ENCODE assay signal across 9 cellular contexts in the genomic region with DNA sequence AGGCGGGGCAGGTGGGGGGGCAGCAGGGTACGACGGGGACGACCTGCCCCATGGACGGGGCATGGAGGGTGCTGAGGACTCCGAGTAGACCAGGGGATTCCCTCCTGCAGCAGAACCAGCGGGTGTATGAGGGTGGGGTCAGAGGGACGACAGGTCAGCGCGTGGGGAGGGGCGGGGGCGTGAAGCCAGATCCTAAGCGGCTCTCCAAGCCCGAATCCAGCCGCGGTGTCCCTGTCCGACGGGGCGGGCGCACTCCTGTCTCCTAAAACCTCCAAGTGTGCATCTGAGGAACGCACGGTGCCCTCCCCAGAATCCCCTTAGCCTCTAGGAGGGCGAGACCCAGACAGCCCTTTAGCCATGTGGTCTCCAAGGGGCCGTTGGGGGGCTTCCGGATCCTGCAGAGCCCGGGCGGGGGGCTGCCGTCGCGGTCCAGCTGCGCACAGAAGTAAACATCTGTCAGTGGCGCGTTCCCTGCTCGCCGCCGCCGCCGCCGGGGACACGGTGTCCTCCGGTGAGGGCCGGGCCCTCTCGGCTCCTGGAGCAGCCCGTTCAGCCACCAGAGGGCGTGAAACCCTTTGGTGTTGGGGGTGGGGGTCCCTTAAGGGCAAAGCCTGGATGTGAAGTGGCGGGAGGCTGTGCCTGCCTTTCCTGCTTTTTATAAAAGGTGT. TPM values are rescaled to one million over a fixed set of nuclear protein-coding genes. Genes with fewer than 3 reads are reported as not detected.
A peak's percentile ranks its signal among the peaks of the same experiment; 100 is the strongest.
DNase-seq lines count a peak whose midpoint lies in the region; ATAC-seq and TF ChIP-seq lines count a peak whose summit lies in the region.
"Had no signal": no experiment of that assay in that cellular context is flagged by ENCODE, and none has a peak within 500 bp of the region (broad histone marks: within the 10 kb centered on the region; RNA-seq: fewer than 3 reads in every experiment).

No MANE protein-coding gene starts in this region.

- H3K79me2 ChIP-seq in mesendoderm (ENCODE audit: control insufficient read depth, insufficient read depth, low read length) = no peaks in the 10 kb centered on the region

- H3K27ac ChIP-seq in ectodermal cell (ENCODE audit: insufficient read depth, low read depth, low read length, poor library complexity, severe bottlenecking) (no peak overlapping the region), mesendoderm (ENCODE audit: low read depth, low read length) (no peak overlapping the region), thyroid gland (peak overlapping the region in 1 of 3 donors; percentile 58)

- H3K4me1 ChIP-seq in ectodermal cell (ENCODE audit: control insufficient read depth, insufficient read depth, low read length) (peaks cover 8% of the 10 kb centered on the region), mesendoderm (ENCODE audit: control insufficient read depth, low read depth, low read length) (peaks cover 2% of the 10 kb centered on the region), thyroid gland (peaks cover 9 to 25% of the 10 kb centered on the region in 2 donors)

- H3K4me2 ChIP-seq in mesendoderm (ENCODE audit: low read length) = peak overlapping the region; percentile 52

- WGBS in ectodermal cell, 2 experiments = 1 to 2% methylated on average over 46 of the region's 46 CpGs
- WGBS in mesendoderm (ENCODE audit: extremely low coverage, insufficient coverage, low lambda C conversion rate) = no CpG with 5 or more reads among the region's 46 CpGs
- WGBS in thyroid gland, 2 donors = 1 to 7% methylated on average over 13 to 32 of the region's 46 CpGs

- peak; percentile 64 for ATAC-seq in Right ventricle myocardium inferior
- ATAC-seq in omental fat pad (ENCODE audit: low FRiP score) = no peak

- no peak overlapping the region for H4K5ac ChIP-seq in mesendoderm (ENCODE audit: low read length)

- no peak overlapping the region for H3K18ac ChIP-seq in mesendoderm (ENCODE audit: low read length)

- no peak overlapping the region for H2AK5ac ChIP-seq in mesendoderm (ENCODE audit: low read length)

- no peaks in the 10 kb centered on the region for H3K79me1 ChIP-seq in mesendoderm (ENCODE audit: low read length)

- H3K4me3 ChIP-seq in ectodermal cell (ENCODE audit: insufficient read depth, low read depth, low read length) (peak overlapping the region; percentile 40), mesendoderm (ENCODE audit: low read length) (no peak overlapping the region), thyroid gland (replicated peaks in 1 of 3) (peak overlapping the region in 1 of 3 donors; percentile 35)

- H2BK120ac ChIP-seq in mesendoderm (ENCODE audit: low read depth, low read length) = no peak overlapping the region

- H2BK15ac ChIP-seq in mesendoderm (replicated peaks; ENCODE audit: low read depth) = no peak overlapping the region

- no peak for DNase-seq in Right ventricle myocardium inferior (ENCODE audit: missing footprints)
- DNase-seq in cardiac septum (ENCODE audit: low spot score) = no peak
- DNase-seq in NCI-H2171 (lab: John Stamatoyannopoulos, UW) = peak; percentile 75
- DNase-seq in activated CD4-positive, alpha-beta T cell treated with anti-CD3 and anti-CD28 coated beads for 24 hours (ENCODE audit: low read depth in 2 of 2) = peak; percentile 42 to 54
- peak; percentile 87 for DNase-seq in mesendoderm
- DNase-seq in thyroid gland = peak; percentile 79 to 82
- no peak for DNase-seq in omental fat pad (ENCODE audit: low spot score)

- no peak overlapping the region for H3K4ac ChIP-seq in mesendoderm (ENCODE audit: low read depth, low read length)

- TF ChIP-seq CTCF in thyroid gland (IDR thresholded peaks at IDR 0.05) = peak; percentile 25 to 77 (median 64)
- no peak for TF ChIP-seq CTCF in omental fat pad (IDR thresholded peaks at IDR 0.05)

- H4K8ac ChIP-seq in mesendoderm (ENCODE audit: low read depth, low read length) = no peak overlapping the region

- peak overlapping the region; percentile 56 for H3K56ac ChIP-seq in mesendoderm (ENCODE audit: low read length)

- H2BK5ac ChIP-seq in mesendoderm (ENCODE audit: low read length) = no peak overlapping the region

- H3K9me3 ChIP-seq in ectodermal cell (ENCODE audit: control insufficient read depth, low read length) (no peaks in the 10 kb centered on the region), thyroid gland (no peaks in the 10 kb centered on the region)

- H3K9ac ChIP-seq in mesendoderm (ENCODE audit: low read length) = peak overlapping the region; percentile 48

- intact Hi-C loops in Right ventricle myocardium inferior (cut with DNase I) = loop anchor here (1.0 to 2.0 kb wide), 2 partner anchors 21 to 217 kb away; no protein-coding TSS in a partner anchor
- intact Hi-C loops in cardiac septum (cut with DNase I) = loop anchor here (1.0 to 2.0 kb wide), 2 partner anchors 19 to 87 kb away; no protein-coding TSS in a partner anchor
- intact Hi-C loops in thyroid gland (cut with DNase I) = loop anchor here (2.0 to 10.0 kb wide), 3 partner anchors 87 to 217 kb away; no protein-coding TSS in a partner anchor

- H3K27me3 ChIP-seq in ectodermal cell (ENCODE audit: control insufficient read depth, insufficient read depth, low read length, poor library complexity, severe bottlenecking) (peaks cover 25% of the 10 kb centered on the region), mesendoderm (ENCODE audit: insufficient read depth, low read length, poor library complexity) (no peaks in the 10 kb centered on the region), thyroid gland (peaks cover 3% of the 10 kb centered on the region)

- H3K36me3 ChIP-seq in ectodermal cell (ENCODE audit: control insufficient read depth, insufficient read depth, low read length) = no peaks in the 10 kb centered on the region
- H3K36me3 ChIP-seq in mesendoderm (ENCODE audit: control insufficient read depth, insufficient read depth, low read length) = no peaks in the 10 kb centered on the region
- no peaks in the 10 kb centered on the region for H3K36me3 ChIP-seq in thyroid gland

- no peak for TF ChIP-seq POLR2A in thyroid gland (IDR thresholded peaks at IDR 0.05)

- no peak overlapping the region for H3K23ac ChIP-seq in mesendoderm (ENCODE audit: low read length)

RNA-seq across cellular contexts. Expression of a gene that starts 0.7 kb away (rescaled TPM):
- total RNA-seq in Right ventricle myocardium inferior (27.5 TPM), cardiac septum (23.6 TPM), thyroid gland (1 to 10 TPM in 3 of 4 donors, under 1 TPM in 1; 0.71 to 8.1 (median 1.3) TPM), omental fat pad (not detected)
- polyA plus RNA-seq in ectodermal cell (2013, experiment 1 of 4) = 9.2 TPM
- polyA plus RNA-seq in ectodermal cell (2013, experiment 2 of 4) = 10.3 TPM
- polyA plus RNA-seq in ectodermal cell (2013, experiment 3 of 4) = 9.6 TPM
- polyA plus RNA-seq in ectodermal cell (2013, experiment 4 of 4) = 11.0 TPM
- 4.4 TPM for polyA plus RNA-seq in mesendoderm (2013, experiment 1 of 2)
- polyA plus RNA-seq in mesendoderm (2013, experiment 2 of 2) = 3.9 TPM
- total RNA-seq: glomerular endothelial cell had no signal

RNA-seq across cellular contexts. Expression of a gene that starts 14.6 kb away (rescaled TPM):
- total RNA-seq in Right ventricle myocardium inferior = 11.8 TPM
- total RNA-seq in cardiac septum = 21.6 TPM
- 26.6 TPM for polyA plus RNA-seq in ectodermal cell (2013, experiment 1 of 4)
- polyA plus RNA-seq in ectodermal cell (2013, experiment 2 of 4) = 25.0 TPM
- polyA plus RNA-seq in ectodermal cell (2013, experiment 3 of 4) = 31.2 TPM
- polyA plus RNA-seq in ectodermal cell (2013, experiment 4 of 4) = 20.7 TPM
- polyA plus RNA-seq in mesendoderm (2013, experiment 1 of 2) = 36.7 TPM
- 35.7 TPM for polyA plus RNA-seq in mesendoderm (2013, experiment 2 of 2)
- 10 to 100 TPM; 34.0 to 53.3 (median 44.9) TPM for total RNA-seq in thyroid gland
- total RNA-seq in omental fat pad = 100 to 1,000 TPM in 1 of 4 donors, 10 to 100 TPM in 3; 27.4 to 132 (median 30.4) TPM

RNA-seq across cellular contexts. Expression of a gene that starts 21.1 kb away (rescaled TPM):
- total RNA-seq in Right ventricle myocardium inferior (1.3 TPM), cardiac septum (1.3 TPM), thyroid gland (1 to 10 TPM in 3 of 4 donors, under 1 TPM in 1; 0.54 to 2.0 (median 1.2) TPM), omental fat pad (1 to 10 TPM in 1 of 4 donors, under 1 TPM in 3; 0.75 to 3.0 (median 0.81) TPM)
- polyA plus RNA-seq in ectodermal cell (2013, experiment 1 of 4) = 2.1 TPM
- polyA plus RNA-seq in ectodermal cell (2013, experiment 2 of 4) = 4.1 TPM
- 1.8 TPM for polyA plus RNA-seq in ectodermal cell (2013, experiment 3 of 4)
- polyA plus RNA-seq in ectodermal cell (2013, experiment 4 of 4) = 1.9 TPM
- polyA plus RNA-seq in mesendoderm (2013, experiment 1 of 2) = 7.3 TPM
- polyA plus RNA-seq in mesendoderm (2013, experiment 2 of 2) = 6.8 TPM

RNA-seq across cellular contexts. Expression of a gene that starts 33.9 kb away (rescaled TPM):
- total RNA-seq in Right ventricle myocardium inferior = not detected
- not detected for total RNA-seq in cardiac septum
- not detected for polyA plus RNA-seq in ectodermal cell (2013, experiment 1 of 4)
- polyA plus RNA-seq in ectodermal cell (2013, experiment 2 of 4) = not detected
- not detected for polyA plus RNA-seq in ectodermal cell (2013, experiment 3 of 4)
- polyA plus RNA-seq in ectodermal cell (2013, experiment 4 of 4) = not detected
- not detected for polyA plus RNA-seq in mesendoderm (2013, experiment 1 of 2)
- not detected for polyA plus RNA-seq in mesendoderm (2013, experiment 2 of 2)
- not detected for total RNA-seq in thyroid gland
- under 1 TPM in 1 of 4 donors, not detected in 3; 0.74 TPM for total RNA-seq in omental fat pad
- total RNA-seq: glomerular endothelial cell had no signal

RNA-seq across cellular contexts. Expression of a gene that starts 45.6 kb away (rescaled TPM):
- total RNA-seq in Right ventricle myocardium inferior (not detected), cardiac septum (not detected), thyroid gland (under 1 TPM in 1 of 4 donors, not detected in 3; 0.13 TPM), omental fat pad (not detected)
- polyA plus RNA-seq in ectodermal cell (2013, experiment 1 of 4) = not detected
- polyA plus RNA-seq in ectodermal cell (2013, experiment 2 of 4) = 0.37 TPM
- 0.27 TPM for polyA plus RNA-seq in ectodermal cell (2013, experiment 3 of 4)
- polyA plus RNA-seq in ectodermal cell (2013, experiment 4 of 4) = 0.36 TPM
- polyA plus RNA-seq in mesendoderm (2013, experiment 1 of 2) = 0.08 TPM
- 0.07 TPM for polyA plus RNA-seq in mesendoderm (2013, experiment 2 of 2)
- total RNA-seq: glomerular endothelial cell had no signal

Comparison
In these comparisons a context has a peak if more than half of its experiments do, and no peak if none do; other contexts are left out.
1. DNase-seq: peak in NCI-H2171 (single experiment), activated CD4-positive, alpha-beta T cell treated with anti-CD3 and anti-CD28 coated beads for 24 hours (2 of 2), mesendoderm (single experiment) and thyroid gland (2 of 2); none in Right ventricle myocardium inferior (single experiment), cardiac septum (single experiment) and omental fat pad (single experiment).
2. CTCF ChIP-seq: peak in thyroid gland (6 of 6); none in omental fat pad (0 of 3).